In genomic region chr18:7272268-7273049, GRCh38 we compare ENCODE assay signal across 8 cellular contexts. TPM values are rescaled to one million over a fixed set of nuclear protein-coding genes. Genes with fewer than 3 reads are reported as not detected.
A peak's percentile ranks its signal among the peaks of the same experiment; 100 is the strongest.
DNase-seq lines count a peak whose midpoint lies in the region; ATAC-seq and TF ChIP-seq lines count a peak whose summit lies in the region.

No MANE protein-coding gene starts in this region.

- H3K36me3 Mint-ChIP-seq in CD8-positive, alpha-beta memory T cell = no peaks in the 10 kb centered on the region

- POLR2A ChIA-PET in HEK293 (lab: Yijun Ruan, JAX) = interaction anchor here (0.8 to 1.0 kb wide), 2 partner anchors 295 to 1208 kb away, joined by 6 to 7 read pairs; partner anchors contain the start of gene PTPRM
- POLR2A ChIA-PET in Panc1 (lab: Charles Lee) = interaction anchor here (0.6 kb wide), 1 partner anchor 573 kb away, joined by 3 read pairs; no protein-coding TSS in a partner anchor
- POLR2A ChIA-PET in CD8-positive, alpha-beta memory T cell (lab: Charles Lee) = no interaction called here

- H3K4me3 Mint-ChIP-seq in CD8-positive, alpha-beta memory T cell = no peak overlapping the region

- no peaks in the 10 kb centered on the region for H3K9me3 ChIP-seq in HEK293 (ENCODE audit: control insufficient read depth, insufficient read depth, low read depth, low read length)
- H3K9me3 ChIP-seq in Panc1 (ENCODE audit: control insufficient read depth, insufficient read depth, low read depth, low read length) = no peaks in the 10 kb centered on the region
- no peaks in the 10 kb centered on the region for H3K9me3 ChIP-seq in CD8-positive, alpha-beta memory T cell (ENCODE audit: low read length)

- in situ Hi-C loops in Panc1 (cut with HindIII; ENCODE audit: low pct_unique_long_range_greater_than_20kb, low sequenced_read_pairs) = no loop called here

- peak; percentile 70; the same call in 1 of the 2 replicates for ATAC-seq in Panc1
- ATAC-seq in esophagus mucosa = peak; percentile 54
- ATAC-seq in GM19395 (IDR thresholded peaks at IDR 0.05; ENCODE audit: unreplicated experiment) = no peak

- no peaks in the 10 kb centered on the region for H3K27me3 Mint-ChIP-seq in CD8-positive, alpha-beta memory T cell

- intact Hi-C loops in Panc1 (cut with micrococcal nuclease; ENCODE audit: unreplicated experiment) = loop anchor here (10.0 kb wide), 1 partner anchor 292 kb away; the partner anchor contains the start of gene PTPRM

- CTCF ChIA-PET in HEK293 (lab: Yijun Ruan, JAX) (interaction anchor here (0.5 to 2.6 kb wide), 36 partner anchors 8 to 1207 kb away, joined by 3 to 23 read pairs (median 4); partner anchors contain the start of gene PTPRM), Panc1 (lab: Charles Lee) (no interaction called here)
- CTCF ChIA-PET in CD8-positive, alpha-beta memory T cell (lab: Charles Lee) = no interaction called here

- no peak overlapping the region for H3K27ac ChIP-seq in 22Rv1
- H3K27ac ChIP-seq in HEK293 (ENCODE audit: extremely low read depth, low read depth, low read length) = no peak overlapping the region
- H3K27ac ChIP-seq in Panc1 (ENCODE audit: low read length) = no peak overlapping the region
- no peak overlapping the region for H3K27ac ChIP-seq in CD8-positive, alpha-beta memory T cell (ENCODE audit: low read depth, low read length)

- TF ChIP-seq CTCF in 22Rv1 (IDR thresholded peaks at IDR 0.05) (peak; percentile 52), HEK293 (tag by site-specific recombination; IDR thresholded peaks at IDR 0.05) (no peak), Panc1 (IDR thresholded peaks at IDR 0.05) (peak; percentile 69)

- peaks cover 0 to 25% (median 2%) of the 10 kb centered on the region in 5 donors for H3K9me3 Mint-ChIP-seq in CD8-positive, alpha-beta memory T cell

- H3K4me3 ChIP-seq in HEK293 (ENCODE audit: low read depth, low read length) (no peak overlapping the region), Panc1 (ENCODE audit: low read depth in 2 of 2, low read length in 2 of 2) (no peak overlapping the region)
- no peak overlapping the region for H3K4me3 ChIP-seq in CD8-positive, alpha-beta memory T cell (ENCODE audit: low read length)

- H3K4me1 Mint-ChIP-seq in CD8-positive, alpha-beta memory T cell = no peaks in the 10 kb centered on the region

- H3K4me1 ChIP-seq in HEK293 (ENCODE audit: control insufficient read depth, insufficient read depth, low read length) (no peaks in the 10 kb centered on the region), Panc1 (ENCODE audit: control insufficient read depth, insufficient read depth, low read length) (no peaks in the 10 kb centered on the region)
- no peaks in the 10 kb centered on the region for H3K4me1 ChIP-seq in CD8-positive, alpha-beta memory T cell (ENCODE audit: insufficient read depth, low read length)

- DNase-seq in Panc1 (ENCODE audit: low read depth, low spot score) = no peak
- peak; percentile 16 for DNase-seq in middle frontal gyrus (ENCODE audit: extremely low spot score, low spot score)
- no peak for DNase-seq in DMS79 (lab: John Stamatoyannopoulos, UW)
- DNase-seq in CD8-positive, alpha-beta memory T cell = no peak

- BruUV-seq in Panc1 (replicated peaks; lab: Mats Ljungman, UMichigan) = no TSS peak

- H3K36me3 ChIP-seq in HEK293 (ENCODE audit: control insufficient read depth in 2 of 2, insufficient read depth in 1 of 2, low read length in 2 of 2) (no peaks in the 10 kb centered on the region), Panc1 (ENCODE audit: control insufficient read depth, insufficient read depth, low read length) (no peaks in the 10 kb centered on the region)
- H3K36me3 ChIP-seq in CD8-positive, alpha-beta memory T cell (ENCODE audit: insufficient read depth, low read length) = no peaks in the 10 kb centered on the region

- no peaks in the 10 kb centered on the region for H3K27me3 ChIP-seq in Panc1 (ENCODE audit: control insufficient read depth, insufficient read depth, low read length)
- no peaks in the 10 kb centered on the region for H3K27me3 ChIP-seq in CD8-positive, alpha-beta memory T cell (ENCODE audit: insufficient read depth, low read length, poor library complexity, severe bottlenecking)

- no peak overlapping the region for H3K27ac Mint-ChIP-seq in CD8-positive, alpha-beta memory T cell

TF ChIP-seq in HEK293, 187 proteins besides CTCF, POLR2A, EP300 and RAD21:
- TF ChIP-seq ZNF155 (tag by site-specific recombination; IDR thresholded peaks at IDR 0.05) (no peak), ZNF514 (tag by site-specific recombination; IDR thresholded peaks at IDR 0.05) (no peak), ZNF654 (tag by site-specific recombination; IDR thresholded peaks at IDR 0.05; ENCODE audit: low read depth) (peak; percentile 61)

RNA-seq across cellular contexts. Expression of gene LRRC30, which starts 41.6 kb away (rescaled TPM):
- total RNA-seq in Panc1 (2021; ENCODE audit: unreplicated experiment) (not detected), esophagus mucosa (not detected)
- not detected for polyA plus RNA-seq in Panc1 (2012; ENCODE audit: insufficient read length)
- total RNA-seq in CD8-positive, alpha-beta memory T cell = not detected
- not detected for polyA plus RNA-seq in CD8-positive, alpha-beta memory T cell
